In genomic region chr6:1199981-1200637, GRCh38 we compare ENCODE assay signal across 18 cellular contexts.
DNase-seq lines count a peak whose midpoint lies in the region; ATAC-seq and TF ChIP-seq lines count a peak whose summit lies in the region.
"Had no signal": no experiment of that assay in that cellular context is flagged by ENCODE, and none has a peak within 500 bp of the region (broad histone marks: within the 10 kb centered on the region; RNA-seq: fewer than 3 reads in every experiment).

No MANE protein-coding gene starts in this region.

- H3K4me3 ChIP-seq in HCT116 (replicated peaks in 1 of 2; ENCODE audit: low read depth in 1 of 2, low read length in 2 of 2) (peak overlapping the region in 1 of 2 experiments; percentile 31; a peak in 2 of 4 replicates), fibroblast of lung (replicated peaks in 1 of 4; ENCODE audit: control extremely low read depth in 1 of 4, insufficient read depth in 1 of 4, low read depth in 3 of 4, low read length in 4 of 4) (peak overlapping the region in 1 of 4 experiments; percentile 20)

- H3K4me1 ChIP-seq in HCT116 (ENCODE audit: control insufficient read depth in 1 of 2, insufficient read depth in 2 of 2, low read length in 2 of 2) (peaks cover 14 to 37% of the 10 kb centered on the region in 2 experiments), fibroblast of lung (ENCODE audit: control insufficient read depth, extremely low read depth, insufficient read depth, low read length) (peaks cover 14% of the 10 kb centered on the region)

- H3K27ac ChIP-seq in HCT116 (ENCODE audit: low read depth, low read length): peak overlapping the region; percentile 32
- H3K27ac ChIP-seq in fibroblast of lung (ENCODE audit: insufficient read depth, low read length): peak overlapping the region; percentile 95
- H3K27ac ChIP-seq: 22Rv1, C4-2B had no signal

- H2AFZ ChIP-seq in HCT116 (ENCODE audit: low read depth, low read length, poor library complexity, severe bottlenecking): peak overlapping the region; percentile 10
- peak overlapping the region; percentile 61 for H2AFZ ChIP-seq in fibroblast of lung (ENCODE audit: low read length)

- H3K36me3 ChIP-seq in HCT116 (ENCODE audit: control insufficient read depth in 1 of 2, insufficient read depth in 2 of 2, low read length in 2 of 2): no peaks in the 10 kb centered on the region
- no peaks in the 10 kb centered on the region for H3K36me3 ChIP-seq in fibroblast of lung (ENCODE audit: control insufficient read depth, insufficient read depth, low read length)

- TF ChIP-seq CTCF in HCT116 (IDR thresholded peaks at IDR 0.05 in 2 of 3, conservative IDR thresholded peaks at IDR 0.05 in 1 of 3; ENCODE audit: borderline replicate concordance in 1 of 3, insufficient read depth in 1 of 3, low read depth in 2 of 3, low read length in 2 of 3) (no peak), fibroblast of lung (conservative IDR thresholded peaks at IDR 0.05 in 1 of 2, IDR thresholded peaks at IDR 0.05 in 1 of 2; ENCODE audit: low read depth in 1 of 2, low read length in 2 of 2) (no peak)

- H4K20me1 ChIP-seq in HCT116 (ENCODE audit: insufficient read depth) (no peaks in the 10 kb centered on the region), fibroblast of lung (ENCODE audit: control insufficient read depth, extremely low read depth, insufficient read depth, low read length) (no peaks in the 10 kb centered on the region)

- no peaks in the 10 kb centered on the region; a peak in 1 of 4 replicates for H3K9me3 ChIP-seq in HCT116 (ENCODE audit: control insufficient read depth in 1 of 2, insufficient read depth in 1 of 2, low read depth in 1 of 2, low read length in 2 of 2)
- no peaks in the 10 kb centered on the region for H3K9me3 ChIP-seq in fibroblast of lung (ENCODE audit: control insufficient read depth, insufficient read depth, low read depth, low read length)

- no peaks in the 10 kb centered on the region for H3K79me2 ChIP-seq in HCT116 (ENCODE audit: insufficient read depth, low read length)
- H3K79me2 ChIP-seq in fibroblast of lung (ENCODE audit: control insufficient read depth, insufficient read depth, low read length): no peaks in the 10 kb centered on the region

- peak overlapping the region; percentile 70 for H3K4me2 ChIP-seq in HCT116 (ENCODE audit: low read length)
- H3K4me2 ChIP-seq in fibroblast of lung (ENCODE audit: extremely low read depth, insufficient read depth, low read length): peak overlapping the region; percentile 72

- POLR2A ChIA-PET in HCT116 (lab: Charles Lee): no interaction called here

- intact Hi-C loops in HCT116 (cut with micrococcal nuclease): no loop called here

- H3K9ac ChIP-seq in HCT116 (ENCODE audit: low read length) (peak overlapping the region; percentile 53), fibroblast of lung (ENCODE audit: insufficient read depth, low read length) (peak overlapping the region; percentile 51)

- H3K27me3 ChIP-seq in HCT116 (ENCODE audit: insufficient read depth, low read length): no peaks in the 10 kb centered on the region
- H3K27me3 ChIP-seq in fibroblast of lung (ENCODE audit: control insufficient read depth, insufficient read depth, low read length): no peaks in the 10 kb centered on the region

- ATAC-seq in HCT116: peak; percentile 54
- ATAC-seq: Panc1 had no signal

- no peaks in the 10 kb centered on the region for H3K9me2 ChIP-seq in HCT116 (ENCODE audit: insufficient read depth)

- no peak for TF ChIP-seq POLR2A in HCT116 (IDR thresholded peaks at IDR 0.05; ENCODE audit: borderline replicate concordance, extremely low read depth, insufficient read depth, insufficient read length)

- RAD21 ChIA-PET in HCT116 (lab: Charles Lee; ENCODE audit: low non-redundant PET in 1 of 2, low total read pairs in 2 of 2, uncharacterized antibody in 2 of 2, unreplicated experiment in 2 of 2): no interaction called here

- DNase-seq in A172 (ENCODE audit: low spot score): peak; percentile 6
- no peak for DNase-seq in HCT116 (ENCODE audit: low read depth, low spot score)
- DNase-seq in fibroblast of lung (ENCODE audit: low read depth in 2 of 2): no peak
- DNase-seq in myocyte (ENCODE audit: low read depth): peak; percentile 20
- no peak for DNase-seq in kidney glomerular epithelial cell (lab: John Stamatoyannopoulos, UW)
- DNase-seq in RKO (ENCODE audit: low spot score): no peak
- DNase-seq in MV-4-11 (lab: John Stamatoyannopoulos, UW): no peak
- no peak for DNase-seq in COLO829 (ENCODE audit: low spot score)
- DNase-seq: COR-L47, DMS53, Kasumi-1, NCI-H187 treated with DMSO at 0.1 percent for 48 hours, NCI-H446, NCI-H748 treated with DMSO at 0.1 percent for 48 hours, SHP77 had no signal

- no peak for TF ChIP-seq RAD21 in HCT116 (IDR thresholded peaks at IDR 0.05; ENCODE audit: low read depth)

- BruUV-seq in HCT116 (replicated peaks; lab: Mats Ljungman, UMichigan): no TSS peak

- CTCF ChIA-PET in HCT116 (lab: Charles Lee): no interaction called here

TF ChIP-seq in HCT116, 20 proteins besides CTCF, POLR2A, EP300 and RAD21:
- TF ChIP-seq ATF3 (IDR thresholded peaks at IDR 0.05): no peak
- TF ChIP-seq ZBTB33 (IDR thresholded peaks at IDR 0.05; ENCODE audit: extremely low read depth, insufficient replicate concordance, low read length): no peak
- peak; percentile 54 for TF ChIP-seq CBX3 (IDR thresholded peaks at IDR 0.05; ENCODE audit: low read depth)
- no peak for TF ChIP-seq ZNF274 (IDR thresholded peaks at IDR 0.05; ENCODE audit: low read depth, low read length)
- TF ChIP-seq YY1 (IDR thresholded peaks at IDR 0.05; ENCODE audit: extremely low read depth, insufficient replicate concordance, low read depth, low read length): no peak
- TF ChIP-seq CEBPB (IDR thresholded peaks at IDR 0.05; ENCODE audit: low read depth): peak; percentile 59; the same call in 1 of the 2 replicates

Comparison
In these comparisons a context has a peak if more than half of its experiments do, and no peak if none do; other contexts are left out.
1. DNase-seq: peak in A172 (single experiment) and myocyte (single experiment); none in HCT116 (single experiment), fibroblast of lung (0 of 2), kidney glomerular epithelial cell (single experiment), RKO (single experiment), MV-4-11 (single experiment) and COLO829 (single experiment).